In genomic region chr3:62574499-62574898, GRCh38 we compare ENCODE assay signal across 16 cellular contexts.
DNase-seq lines count a peak whose midpoint lies in the region; ATAC-seq and TF ChIP-seq lines count a peak whose summit lies in the region.
"Had no signal": no experiment of that assay in that cellular context is flagged by ENCODE, and none has a peak within 500 bp of the region (broad histone marks: within the 10 kb centered on the region; RNA-seq: fewer than 3 reads in every experiment).

No MANE protein-coding gene starts in this region.

- H3K4me3 ChIP-seq in ACC112 (ENCODE audit: low read depth, low read length): no peak overlapping the region
- no peak overlapping the region for H3K4me3 ChIP-seq in RWPE2 (ENCODE audit: severe bottlenecking)
- no peak overlapping the region for H3K4me3 ChIP-seq in osteoblast (ENCODE audit: insufficient read depth, low read length)
- H3K4me3 ChIP-seq in foreskin fibroblast (ENCODE audit: low read depth in 1 of 2, low read length in 2 of 2): no peak overlapping the region
- no peak overlapping the region for H3K4me3 ChIP-seq in neural progenitor cell

- peaks cover 8% of the 10 kb centered on the region for H3K36me3 Mint-ChIP-seq in neural progenitor cell
- H3K36me3 Mint-ChIP-seq: CD14-positive monocyte; CD8-positive, alpha-beta T cell had no signal

- H4K20me1 ChIP-seq in osteoblast (ENCODE audit: insufficient read depth, low read length): no peaks in the 10 kb centered on the region
- no peaks in the 10 kb centered on the region for H4K20me1 ChIP-seq in neural progenitor cell (ENCODE audit: low read depth)

- no peak overlapping the region for H3K9ac ChIP-seq in neural progenitor cell

- H3K4me2 ChIP-seq in osteoblast (ENCODE audit: insufficient read depth, low read length) (no peak overlapping the region), neural progenitor cell (no peak overlapping the region)

- no peak for DNase-seq in RWPE2 (ENCODE audit: low spot score)
- no peak for DNase-seq in osteoblast (ENCODE audit: insufficient read length, low spot score, missing footprints)
- no peak for DNase-seq in foreskin fibroblast
- DNase-seq in NCI-H526 treated with DMSO at 0.1 percent for 48 hours (lab: John Stamatoyannopoulos, UW): no peak
- DNase-seq in neural progenitor cell (ENCODE audit: low spot score): no peak
- DNase-seq: BE2C; CD8-positive, alpha-beta T cell; COR-L47; DMS153; DMS79 treated with DMSO at 0.1 percent for 48 hours; EL; GOT3; H9 had no signal

- H3K9me3 Mint-ChIP-seq in neural progenitor cell: peaks cover 11% of the 10 kb centered on the region

- ATAC-seq in RWPE2 (ENCODE audit: low read depth) (no peak), esophagus mucosa (peak; percentile 91)
- ATAC-seq: CD8-positive, alpha-beta T cell had no signal

- H3K79me2 ChIP-seq in ACC112 (ENCODE audit: control insufficient read depth, insufficient read depth, low read length, unreplicated experiment) (no peaks in the 10 kb centered on the region), osteoblast (ENCODE audit: insufficient read depth, low read length) (no peaks in the 10 kb centered on the region), neural progenitor cell (ENCODE audit: low read depth) (no peaks in the 10 kb centered on the region)

- H3K4me1 Mint-ChIP-seq in neural progenitor cell: no peaks in the 10 kb centered on the region
- H3K4me1 Mint-ChIP-seq: CD14-positive monocyte, H9 had no signal

- H2AFZ ChIP-seq in ACC112 (ENCODE audit: low read length, unreplicated experiment) (peak overlapping the region; percentile 70), osteoblast (ENCODE audit: low read length) (peak overlapping the region; percentile 54), neural progenitor cell (replicated peaks) (no peak overlapping the region)

- no peak overlapping the region for H3K27ac Mint-ChIP-seq in neural progenitor cell
- H3K27ac Mint-ChIP-seq: CD14-positive monocyte; CD8-positive, alpha-beta T cell; H9 had no signal

- no peaks in the 10 kb centered on the region for H3K36me3 ChIP-seq in ACC112 (ENCODE audit: insufficient read depth, low read length)
- H3K36me3 ChIP-seq in RWPE2 (ENCODE audit: low read depth): no peaks in the 10 kb centered on the region
- H3K36me3 ChIP-seq in osteoblast (ENCODE audit: insufficient read depth, low read length): no peaks in the 10 kb centered on the region
- no peaks in the 10 kb centered on the region for H3K36me3 ChIP-seq in neural progenitor cell
- H3K36me3 ChIP-seq: BE2C had no signal

- H3F3A ChIP-seq in neural progenitor cell (ENCODE audit: low read depth): no peaks in the 10 kb centered on the region

- H3K4me3 Mint-ChIP-seq in neural progenitor cell: no peak overlapping the region
- H3K4me3 Mint-ChIP-seq: CD14-positive monocyte; CD8-positive, alpha-beta T cell; H9 had no signal

- H3K27ac ChIP-seq in ACC112 (ENCODE audit: low read depth, low read length): no peak overlapping the region
- H3K27ac ChIP-seq in RWPE2 (ENCODE audit: poor library complexity, severe bottlenecking): peak overlapping the region; percentile 12
- no peak overlapping the region for H3K27ac ChIP-seq in osteoblast (ENCODE audit: low read depth, low read length)
- no peak overlapping the region for H3K27ac ChIP-seq in neural progenitor cell

- peaks cover 14% of the 10 kb centered on the region for H3K4me1 ChIP-seq in ACC112 (ENCODE audit: control insufficient read depth, insufficient read depth, low read length, unreplicated experiment)
- peaks cover 11% of the 10 kb centered on the region for H3K4me1 ChIP-seq in RWPE2 (ENCODE audit: insufficient read depth, poor library complexity, severe bottlenecking)
- H3K4me1 ChIP-seq in osteoblast (ENCODE audit: insufficient read depth, low read length): peaks cover 11% of the 10 kb centered on the region
- no peaks in the 10 kb centered on the region for H3K4me1 ChIP-seq in neural progenitor cell

- TF ChIP-seq CTCF in RWPE2 (IDR thresholded peaks at IDR 0.05; ENCODE audit: poor library complexity, severe bottlenecking) (no peak), osteoblast (IDR thresholded peaks at IDR 0.05; ENCODE audit: extremely low read depth, low read depth, low read length) (no peak), foreskin fibroblast (IDR thresholded peaks at IDR 0.05; ENCODE audit: low read depth, low read length) (no peak), neural progenitor cell (IDR thresholded peaks at IDR 0.05) (no peak)

- H3K27me3 Mint-ChIP-seq in neural progenitor cell (ENCODE audit: insufficient read depth, low read depth): peaks cover 2% of the 10 kb centered on the region

- no peaks in the 10 kb centered on the region for H3K27me3 ChIP-seq in ACC112 (ENCODE audit: insufficient read depth, low read length)
- no peaks in the 10 kb centered on the region for H3K27me3 ChIP-seq in RWPE2 (ENCODE audit: insufficient read depth, poor library complexity, severe bottlenecking)
- H3K27me3 ChIP-seq in osteoblast (ENCODE audit: insufficient read depth, low read length): no peaks in the 10 kb centered on the region
- no peaks in the 10 kb centered on the region for H3K27me3 ChIP-seq in neural progenitor cell
- H3K27me3 ChIP-seq: BE2C had no signal

- H3K9me3 ChIP-seq in RWPE2 (ENCODE audit: severe bottlenecking): no peaks in the 10 kb centered on the region
- H3K9me3 ChIP-seq in osteoblast (ENCODE audit: low read depth, low read length): peaks cover 2% of the 10 kb centered on the region
- H3K9me3 ChIP-seq in neural progenitor cell (ENCODE audit: low read depth): peaks cover 5% of the 10 kb centered on the region
- H3K9me3 ChIP-seq: BE2C had no signal
